17 cellular contexts compared by ENCODE assay signal in the genomic region with DNA sequence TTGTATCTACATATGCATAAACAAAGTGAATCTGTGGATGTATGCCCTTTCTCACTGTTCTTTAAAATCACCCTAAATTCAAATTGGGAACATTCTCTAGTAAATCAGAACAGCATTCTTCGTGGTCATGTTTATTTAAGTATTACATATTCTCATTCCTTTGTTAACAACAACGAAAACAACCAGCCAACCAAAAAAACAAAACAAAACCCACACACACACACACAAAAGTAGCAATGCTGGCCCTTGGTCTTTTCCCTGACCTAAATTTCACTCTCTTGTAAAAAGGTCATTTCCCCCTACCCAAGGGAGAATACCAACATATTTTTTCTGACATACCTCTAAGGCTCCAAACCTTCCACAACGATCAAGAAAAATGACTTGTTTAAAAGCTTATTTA.
A peak's percentile ranks its signal among the peaks of the same experiment; 100 is the strongest.
DNase-seq lines count a peak whose midpoint lies in the region; TF ChIP-seq lines count a peak whose summit lies in the region.
"Had no signal": no experiment of that assay in that cellular context is flagged by ENCODE, and none has a peak within 500 bp of the region (broad histone marks: within the 10 kb centered on the region; RNA-seq: fewer than 3 reads in every experiment).

No MANE protein-coding gene starts in this region.

- no peak overlapping the region for H3K27ac ChIP-seq in A673 (ENCODE audit: low read depth, low read length, poor library complexity, severe bottlenecking)
- H3K27ac ChIP-seq: 22Rv1; A549; BLaER1 treated with 17β-estradiol and CSF1 and Interleukin-3, amounts not matched to agents 10 nM and 100 nM had no signal

- H3K27me3 ChIP-seq in adipocyte (replicated peaks; ENCODE audit: control insufficient read depth, insufficient read depth, low read length) = no peaks in the 10 kb centered on the region
- H3K27me3 ChIP-seq in A673 (replicated peaks; ENCODE audit: insufficient read depth, low read depth, low read length, poor library complexity) = no peaks in the 10 kb centered on the region
- H3K27me3 ChIP-seq: BLaER1 treated with 17β-estradiol and CSF1 and Interleukin-3, amounts not matched to agents 10 nM and 100 nM had no signal

- H3K4me1 ChIP-seq in adipocyte (ENCODE audit: control insufficient read depth, insufficient read depth, low read length) (peaks cover 30% of the 10 kb centered on the region), A673 (ENCODE audit: insufficient read depth, low read length, poor library complexity, severe bottlenecking) (no peaks in the 10 kb centered on the region)

- H3K27me3 Mint-ChIP-seq in activated naive CD4-positive, alpha-beta T cell treated with anti-CD3 and anti-CD28 coated beads, Interleukin-2, amount 50 U/mL, for 24 hours = no peaks in the 10 kb centered on the region
- H3K27me3 Mint-ChIP-seq in activated naive CD4-positive, alpha-beta T cell treated with anti-CD3 and anti-CD28 coated beads for 36 hours (ENCODE audit: low read depth) = no peaks in the 10 kb centered on the region
- peaks cover 4% of the 10 kb centered on the region for H3K27me3 Mint-ChIP-seq in nephron progenitor cell (ENCODE audit: low read depth, poor library complexity)
- H3K27me3 Mint-ChIP-seq: B cell had no signal

- H3K4me1 Mint-ChIP-seq in activated naive CD4-positive, alpha-beta T cell treated with anti-CD3 and anti-CD28 coated beads, Interleukin-2, amount 50 U/mL, for 24 hours = peaks cover 13% of the 10 kb centered on the region
- no peaks in the 10 kb centered on the region for H3K4me1 Mint-ChIP-seq in activated naive CD4-positive, alpha-beta T cell treated with anti-CD3 and anti-CD28 coated beads for 36 hours (ENCODE audit: low read depth)
- H3K4me1 Mint-ChIP-seq in nephron progenitor cell = peaks cover 38% of the 10 kb centered on the region
- H3K4me1 Mint-ChIP-seq: B cell had no signal

- POLR2A ChIA-PET in A673 (lab: Charles Lee; ENCODE audit: low non-redundant PET) = no interaction called here

- no peak overlapping the region for H3K9ac ChIP-seq in adipocyte (ENCODE audit: low read length)
- H3K9ac ChIP-seq: BLaER1 treated with 17β-estradiol and CSF1 and Interleukin-3, amounts not matched to agents 10 nM and 100 nM had no signal

- intact Hi-C loops in activated naive CD4-positive, alpha-beta T cell treated with anti-CD3 and anti-CD28 coated beads for 36 hours (cut with micrococcal nuclease) = no loop called here
- intact Hi-C loops in A673 (cut with micrococcal nuclease; ENCODE audit: unreplicated experiment) = no loop called here

- peak overlapping the region; percentile 27 for H3K27ac Mint-ChIP-seq in activated naive CD4-positive, alpha-beta T cell treated with anti-CD3 and anti-CD28 coated beads, Interleukin-2, amount 50 U/mL, for 24 hours
- H3K27ac Mint-ChIP-seq in activated naive CD4-positive, alpha-beta T cell treated with anti-CD3 and anti-CD28 coated beads for 36 hours = no peak overlapping the region
- H3K27ac Mint-ChIP-seq in nephron progenitor cell = peak overlapping the region; percentile 54
- H3K27ac Mint-ChIP-seq: B cell; CD8-positive, alpha-beta T cell; GM23338 had no signal

- CTCF ChIA-PET in activated naive CD4-positive, alpha-beta T cell treated with anti-CD3 and anti-CD28 coated beads for 36 hours (lab: Charles Lee) = no interaction called here
- CTCF ChIA-PET in A673 (lab: Charles Lee) = no interaction called here

- TF ChIP-seq CTCF in nephron progenitor cell (IDR thresholded peaks at IDR 0.05) (no peak), A673 (conservative IDR thresholded peaks at IDR 0.05; ENCODE audit: low read depth, low read length) (no peak)

- no peaks in the 10 kb centered on the region for H3K9me3 Mint-ChIP-seq in activated naive CD4-positive, alpha-beta T cell treated with anti-CD3 and anti-CD28 coated beads, Interleukin-2, amount 50 U/mL, for 24 hours
- no peaks in the 10 kb centered on the region for H3K9me3 Mint-ChIP-seq in activated naive CD4-positive, alpha-beta T cell treated with anti-CD3 and anti-CD28 coated beads for 36 hours
- H3K9me3 Mint-ChIP-seq in nephron progenitor cell = no peaks in the 10 kb centered on the region
- H3K9me3 Mint-ChIP-seq: CD8-positive, alpha-beta T cell; GM23338 had no signal

- DNase-seq in activated naive CD4-positive, alpha-beta T cell treated with anti-CD3 and anti-CD28 coated beads for 36 hours = no peak
- DNase-seq in adipocyte (ENCODE audit: low read depth) = peak; percentile 54
- no peak for DNase-seq in nephron progenitor cell
- DNase-seq in A673 (ENCODE audit: low spot score) = no peak
- DNase-seq in NCI-H1436 (lab: John Stamatoyannopoulos, UW) = no peak
- no peak for DNase-seq in amniotic stem cell (lab: John Stamatoyannopoulos, UW)
- DNase-seq: Calu3; CD8-positive, alpha-beta T cell; DMS79 treated with DMSO at 0.1 percent for 48 hours; GF-D8; H7 had no signal

- H3K36me3 Mint-ChIP-seq in activated naive CD4-positive, alpha-beta T cell treated with anti-CD3 and anti-CD28 coated beads, Interleukin-2, amount 50 U/mL, for 24 hours = peaks cover 14% of the 10 kb centered on the region
- H3K36me3 Mint-ChIP-seq in activated naive CD4-positive, alpha-beta T cell treated with anti-CD3 and anti-CD28 coated beads for 36 hours (ENCODE audit: low read depth) = peaks cover 31% of the 10 kb centered on the region
- H3K36me3 Mint-ChIP-seq in nephron progenitor cell (ENCODE audit: low read depth) = peaks cover 39% of the 10 kb centered on the region

- BruUV-seq in A673 (replicated peaks; lab: Mats Ljungman, UMichigan) = no TSS peak

- H3K9me3 ChIP-seq in adipocyte (ENCODE audit: control insufficient read depth, low read length) (no peaks in the 10 kb centered on the region), A673 (ENCODE audit: low read depth, low read length, poor library complexity, severe bottlenecking) (no peaks in the 10 kb centered on the region)
- H3K9me3 ChIP-seq: A549; BLaER1 treated with 17β-estradiol and CSF1 and Interleukin-3, amounts not matched to agents 10 nM and 100 nM had no signal

- no peak overlapping the region for H3K4me3 Mint-ChIP-seq in activated naive CD4-positive, alpha-beta T cell treated with anti-CD3 and anti-CD28 coated beads, Interleukin-2, amount 50 U/mL, for 24 hours
- H3K4me3 Mint-ChIP-seq in activated naive CD4-positive, alpha-beta T cell treated with anti-CD3 and anti-CD28 coated beads for 36 hours = no peak overlapping the region
- H3K4me3 Mint-ChIP-seq in nephron progenitor cell = no peak overlapping the region
- H3K4me3 Mint-ChIP-seq: B cell; CD8-positive, alpha-beta T cell; GM23338 had no signal

- H3K4me3 ChIP-seq in adipocyte (ENCODE audit: low read length) (no peak overlapping the region), A673 (ENCODE audit: low read depth, low read length, poor library complexity, severe bottlenecking) (no peak overlapping the region)
- H3K4me3 ChIP-seq: A549; BLaER1 treated with 17β-estradiol and CSF1 and Interleukin-3, amounts not matched to agents 10 nM and 100 nM; GM23338 had no signal

- peaks cover 33% of the 10 kb centered on the region for H3K36me3 ChIP-seq in adipocyte (ENCODE audit: control insufficient read depth, insufficient read depth, low read length, severe bottlenecking)
- peaks cover 6% of the 10 kb centered on the region for H3K36me3 ChIP-seq in A673 (ENCODE audit: insufficient read depth, low read length, poor library complexity, severe bottlenecking)
